In genomic region chr6:122930252-122931180, GRCh38 we compare ENCODE assay signal across 21 cellular contexts.
DNase-seq lines count a peak whose midpoint lies in the region; ATAC-seq, FAIRE-seq and TF ChIP-seq lines count a peak whose summit lies in the region.
"Had no signal": no experiment of that assay in that cellular context is flagged by ENCODE, and none has a peak within 500 bp of the region (broad histone marks: within the 10 kb centered on the region; RNA-seq: fewer than 3 reads in every experiment).

No MANE protein-coding gene starts in this region.

- H3K4me1 ChIP-seq in GM12878 (ENCODE audit: control insufficient read depth, insufficient read depth, low read length), result no peaks in the 10 kb centered on the region
- H3K4me1 ChIP-seq: ascending aorta, spleen had no signal

- no peaks in the 10 kb centered on the region for H3K36me3 ChIP-seq in GM12878 (ENCODE audit: control insufficient read depth in 2 of 2, insufficient read depth in 2 of 2, low read length in 1 of 2)
- H3K36me3 ChIP-seq: ascending aorta, spleen had no signal

- DNase-seq in GM12878 (ENCODE audit: low read depth, low spot score) (peak; percentile 11), NCI-H2081 (lab: John Stamatoyannopoulos, UW) (no peak), medulla oblongata (ENCODE audit: extremely low spot score) (no peak), NCI-H1436 (lab: John Stamatoyannopoulos, UW) (no peak)
- DNase-seq: activated B cell treated with CpG ODN at 0.5 μM for 24 hours; C1 segment of cervical spinal cord; DMS153; naive thymus-derived CD4-positive, alpha-beta T cell; NCI-H2227 treated with DMSO at 0.1 percent for 48 hours; spleen; stimulated activated naive CD4-positive, alpha-beta T cell; T-cell; trophoblast cell had no signal

- RAD21 ChIA-PET in GM12878 (lab: Charles Lee; ENCODE audit: unreplicated experiment), result interaction anchor here (0.9 to 4.3 kb wide), 3 partner anchors 56 to 61 kb away, joined by 3 to 22 read pairs (median 7); no protein-coding TSS in a partner anchor

- ATAC-seq in GM18909 (IDR thresholded peaks at IDR 0.05; ENCODE audit: poor library complexity, unreplicated experiment) (peak; percentile 70), GM21619 (IDR thresholded peaks at IDR 0.05; ENCODE audit: unreplicated experiment) (peak; percentile 64), HG03060 (IDR thresholded peaks at IDR 0.05; ENCODE audit: low read depth, unreplicated experiment) (peak; percentile 81), GM12878 (peak; percentile 81), GM21381 (IDR thresholded peaks at IDR 0.05; ENCODE audit: unreplicated experiment) (no peak)
- ATAC-seq: naive thymus-derived CD4-positive, alpha-beta T cell; T-cell had no signal

- TF ChIP-seq RAD21 in GM12878 (IDR thresholded peaks at IDR 0.05; ENCODE audit: insufficient read depth, low read depth, low read length), result no peak

- in situ Hi-C loops in GM12878 (cut with MboI), result no loop called here

- no peak for FAIRE-seq in GM12878 (lab: Jason Lieb, UNC)
- FAIRE-seq: colon, frontal cortex had no signal

- TF ChIP-seq POLR2A in GM12878 (IDR thresholded peaks at IDR 0.05; ENCODE audit: low read depth, low read length), result no peak

- 0% methylated on average over 3 of the region's 3 CpGs for WGBS in GM12878 (ENCODE audit: insufficient coverage, insufficient replicate concordance, low lambda C conversion rate, missing lambda C conversion rate)

- no peaks in the 10 kb centered on the region for H3K27me3 ChIP-seq in GM12878 (replicated peaks in 1 of 2; ENCODE audit: control insufficient read depth in 2 of 2, insufficient read depth in 2 of 2, low read length in 1 of 2)
- H3K27me3 ChIP-seq: ascending aorta, spleen had no signal

- no peaks in the 10 kb centered on the region for H4K20me1 ChIP-seq in GM12878 (ENCODE audit: control insufficient read depth, insufficient read depth)

- TF ChIP-seq CTCF in GM12878 (IDR thresholded peaks at IDR 0.05 in 2 of 3, conservative IDR thresholded peaks at IDR 0.05 in 1 of 3; ENCODE audit: control insufficient read depth in 2 of 3, extremely low read depth in 1 of 3, insufficient read depth in 1 of 3, low read depth in 3 of 3, low read length in 3 of 3), result no peak

- SMC1A ChIA-PET in GM12878 (lab: Charles Lee; ENCODE audit: uncharacterized antibody, unreplicated experiment), result interaction anchor here (0.6 to 7.4 kb wide), 11 partner anchors 13 to 111 kb away, joined by 3 to 66 read pairs (median 4); no protein-coding TSS in a partner anchor

- BruUV-seq in GM12878 (replicated peaks; lab: Mats Ljungman, UMichigan), result no TSS peak

- H3K27ac ChIP-seq in GM12878 (ENCODE audit: control insufficient read depth, insufficient read depth), result no peak overlapping the region
- H3K27ac ChIP-seq: ascending aorta, spleen had no signal

- CTCF ChIA-PET in GM12878 (lab: Yijun Ruan, JAX), result interaction anchor here (0.6 to 6.8 kb wide), 2 partner anchors 60 to 1260 kb away, joined by 3 to 46 read pairs; no protein-coding TSS in a partner anchor

- no peaks in the 10 kb centered on the region for H3K9me3 ChIP-seq in GM12878 (replicated peaks; ENCODE audit: control insufficient read depth, insufficient read depth, low read length)
- H3K9me3 ChIP-seq: ascending aorta had no signal

- intact Hi-C loops in GM12878 (cut with micrococcal nuclease; ENCODE audit: unreplicated experiment), result loop anchor here (5.0 kb wide), 1 partner anchor 133 kb away; no protein-coding TSS in a partner anchor

- H3K4me2 ChIP-seq in GM12878 (ENCODE audit: control insufficient read depth, insufficient read depth), result 0 out of 2 replicates have a peak overlapping the region, but pooled peaks have one; percentile 17

- no peaks in the 10 kb centered on the region for H3K79me2 ChIP-seq in GM12878 (ENCODE audit: control insufficient read depth, insufficient read depth, low read length)

- TF ChIP-seq EP300 in GM12878 (IDR thresholded peaks at IDR 0.05; ENCODE audit: borderline replicate concordance in 1 of 2, control insufficient read depth in 1 of 2, low read depth in 2 of 2, low read length in 2 of 2), result peak; percentile 25 to 53; a peak in 1 of 4 replicates

- H2AFZ ChIP-seq in GM12878 (ENCODE audit: control insufficient read depth, low read depth, low read length), result no peak overlapping the region

- no peak overlapping the region for H3K4me3 ChIP-seq in GM12878
- H3K4me3 ChIP-seq: ascending aorta, lung, spleen had no signal

- POLR2A ChIA-PET in GM12878 (lab: Charles Lee), result interaction anchor here (1.2 kb wide), 1 partner anchor 459 kb away, joined by 3 read pairs; the partner anchor contains the start of gene SERINC1

- no peak overlapping the region for H3K9ac ChIP-seq in GM12878 (ENCODE audit: control insufficient read depth, insufficient read depth, low read length)

TF ChIP-seq in GM12878, 131 proteins besides CTCF, POLR2A, EP300 and RAD21 (continues in another document):
- TF ChIP-seq, protein P1, sequence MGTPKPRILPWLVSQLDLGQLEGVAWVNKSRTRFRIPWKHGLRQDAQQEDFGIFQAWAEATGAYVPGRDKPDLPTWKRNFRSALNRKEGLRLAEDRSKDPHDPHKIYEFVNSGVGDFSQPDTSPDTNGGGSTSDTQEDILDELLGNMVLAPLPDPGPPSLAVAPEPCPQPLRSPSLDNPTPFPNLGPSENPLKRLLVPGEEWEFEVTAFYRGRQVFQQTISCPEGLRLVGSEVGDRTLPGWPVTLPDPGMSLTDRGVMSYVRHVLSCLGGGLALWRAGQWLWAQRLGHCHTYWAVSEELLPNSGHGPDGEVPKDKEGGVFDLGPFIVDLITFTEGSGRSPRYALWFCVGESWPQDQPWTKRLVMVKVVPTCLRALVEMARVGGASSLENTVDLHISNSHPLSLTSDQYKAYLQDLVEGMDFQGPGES (IDR thresholded peaks at IDR 0.05), result no peak
- peak; percentile 54 for TF ChIP-seq MTA2 (IDR thresholded peaks at IDR 0.05; ENCODE audit: low read depth)
- peak; percentile 56; the same call in 1 of the 2 replicates for TF ChIP-seq RUNX3 (IDR thresholded peaks at IDR 0.05; ENCODE audit: low read length)
- TF ChIP-seq IKZF1 (conservative IDR thresholded peaks at IDR 0.05), result peak; percentile 45
- TF ChIP-seq DPF2 (IDR thresholded peaks at IDR 0.05), result peak; percentile 44; the same call in 1 of the 2 replicates
- no peak for TF ChIP-seq RFX5 (IDR thresholded peaks at IDR 0.05; ENCODE audit: low read depth, low read length)
- no peak for TF ChIP-seq CBX3 (IDR thresholded peaks at IDR 0.05; ENCODE audit: borderline replicate concordance, low read depth)
- peak in 1 of 2 experiments; percentile 18; a peak in 1 of 4 replicates for TF ChIP-seq ETV6 (conservative IDR thresholded peaks at IDR 0.05 in 1 of 2, IDR thresholded peaks at IDR 0.05 in 1 of 2; ENCODE audit: borderline replicate concordance in 1 of 2, low read depth in 1 of 2)
- peak; percentile 40; the same call in 1 of the 2 replicates for TF ChIP-seq EED (IDR thresholded peaks at IDR 0.05; ENCODE audit: low read depth)
- TF ChIP-seq SMAD1 (IDR thresholded peaks at IDR 0.05; ENCODE audit: low read depth, partially characterized antibody), result no peak
- TF ChIP-seq, protein P2, sequence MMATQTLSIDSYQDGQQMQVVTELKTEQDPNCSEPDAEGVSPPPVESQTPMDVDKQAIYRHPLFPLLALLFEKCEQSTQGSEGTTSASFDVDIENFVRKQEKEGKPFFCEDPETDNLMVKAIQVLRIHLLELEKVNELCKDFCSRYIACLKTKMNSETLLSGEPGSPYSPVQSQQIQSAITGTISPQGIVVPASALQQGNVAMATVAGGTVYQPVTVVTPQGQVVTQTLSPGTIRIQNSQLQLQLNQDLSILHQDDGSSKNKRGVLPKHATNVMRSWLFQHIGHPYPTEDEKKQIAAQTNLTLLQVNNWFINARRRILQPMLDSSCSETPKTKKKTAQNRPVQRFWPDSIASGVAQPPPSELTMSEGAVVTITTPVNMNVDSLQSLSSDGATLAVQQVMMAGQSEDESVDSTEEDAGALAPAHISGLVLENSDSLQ (IDR thresholded peaks at IDR 0.05), result no peak
- peak; percentile 34; the same call in 1 of the 2 replicates for TF ChIP-seq CREM (IDR thresholded peaks at IDR 0.05; ENCODE audit: low read depth)
- no peak for TF ChIP-seq KDM1A (IDR thresholded peaks at IDR 0.05; ENCODE audit: borderline replicate concordance)
- peak; percentile 59 to 70; a peak in 3 of 4 replicates for TF ChIP-seq IKZF2 (IDR thresholded peaks at IDR 0.05)
- TF ChIP-seq ZBTB40 (IDR thresholded peaks at IDR 0.05; ENCODE audit: borderline replicate concordance), result no peak
- peak; percentile 33; the same call in 1 of the 2 replicates for TF ChIP-seq IRF4 (IDR thresholded peaks at IDR 0.05; ENCODE audit: low read depth, low read length)
